In genomic region chr12:117921922-117922777, GRCh38 we compare ENCODE assay signal across 30 cellular contexts. TPM values are rescaled to one million over a fixed set of nuclear protein-coding genes. Genes with fewer than 3 reads are reported as not detected.
"Had no signal": no experiment of that assay in that cellular context is flagged by ENCODE, and none has a peak within 500 bp of the region (broad histone marks: within the 10 kb centered on the region; RNA-seq: fewer than 3 reads in every experiment).

No MANE protein-coding gene starts in this region.

- H3K4me1 Mint-ChIP-seq: activated CD4-positive, alpha-beta T cell treated with anti-CD3 and anti-CD28 coated beads, Interleukin-2, amount 10 ng/mL, durations not matched to agents 24 days and 14 days; activated naive CD8-positive, alpha-beta T cell treated with anti-CD3 and anti-CD28 coated beads for 36 hours; activated T-helper 17 cell treated with anti-CD3 and anti-CD28 coated beads, Interleukin-2, amount 50 U/mL, for 72 hours had no signal

- H3K4me3 ChIP-seq: Peyer's patch, SJSA1 had no signal

- H3K4me1 ChIP-seq: Peyer's patch, SJSA1 had no signal

- H3K9me3 Mint-ChIP-seq: activated CD4-positive, alpha-beta T cell treated with anti-CD3 and anti-CD28 coated beads, Interleukin-2, amount 10 ng/mL, durations not matched to agents 24 days and 14 days; activated CD8-positive, alpha-beta T cell treated with anti-CD3 and anti-CD28 coated beads for 36 hours; activated naive CD8-positive, alpha-beta T cell treated with anti-CD3 and anti-CD28 coated beads for 36 hours; activated T-helper 17 cell treated with anti-CD3 and anti-CD28 coated beads, Interleukin-2, amount 50 U/mL, for 72 hours; T-helper 1 cell treated with Interleukin-12 subunit alpha and Interleukin-12 subunit beta and Interleukin-4 antibody, amounts not matched to agents 30 μg/mL and 1 μg/mL, for 36 hours; T-helper 2 cell treated with Interferon-gamma antibody and Interleukin-4, amounts not matched to agents 5 μg/mL and 100 μg/mL, for 36 hours had no signal

- FAIRE-seq: TTC549 had no signal

- H3K36me3 Mint-ChIP-seq: activated naive CD8-positive, alpha-beta T cell treated with anti-CD3 and anti-CD28 coated beads for 36 hours had no signal

- H3K36me3 ChIP-seq: brain microvascular endothelial cell, Peyer's patch, SJSA1 had no signal

- H3K4me3 Mint-ChIP-seq: activated CD4-positive, alpha-beta T cell treated with anti-CD3 and anti-CD28 coated beads, Interleukin-2, amount 10 ng/mL, durations not matched to agents 24 days and 14 days; activated CD8-positive, alpha-beta T cell treated with anti-CD3 and anti-CD28 coated beads for 36 hours; activated naive CD8-positive, alpha-beta T cell treated with anti-CD3 and anti-CD28 coated beads for 36 hours; activated T-cell treated with anti-CD3 and anti-CD28 coated beads, Interleukin-2, amount 50 U/mL, for 72 hours; activated T-helper 17 cell treated with anti-CD3 and anti-CD28 coated beads, Interleukin-2, amount 50 U/mL, for 72 hours; T-helper 1 cell treated with Interleukin-12 subunit alpha and Interleukin-12 subunit beta and Interleukin-4 antibody, amounts not matched to agents 30 μg/mL and 1 μg/mL, for 36 hours; T-helper 2 cell treated with Interferon-gamma antibody and Interleukin-4, amounts not matched to agents 5 μg/mL and 100 μg/mL, for 36 hours had no signal

- H3K27me3 ChIP-seq: brain microvascular endothelial cell, Peyer's patch, SJSA1 had no signal

- H3K27ac ChIP-seq: brain microvascular endothelial cell, Peyer's patch, SJSA1 had no signal

- ATAC-seq: activated CD8-positive, alpha-beta T cell treated with anti-CD3 and anti-CD28 coated beads for 36 hours; activated T-cell treated with anti-CD3 and anti-CD28 coated beads, Interleukin-2, amount 50 U/mL, for 72 hours; activated T-helper 17 cell treated with anti-CD3 and anti-CD28 coated beads, Interleukin-2, amount 50 U/mL, for 72 hours; PC-3 had no signal

- H3K27ac Mint-ChIP-seq: activated CD4-positive, alpha-beta T cell treated with anti-CD3 and anti-CD28 coated beads, Interleukin-2, amount 10 ng/mL, durations not matched to agents 24 days and 14 days; activated CD8-positive, alpha-beta T cell treated with anti-CD3 and anti-CD28 coated beads for 36 hours; activated naive CD8-positive, alpha-beta T cell treated with anti-CD3 and anti-CD28 coated beads for 36 hours; activated T-cell treated with anti-CD3 and anti-CD28 coated beads, Interleukin-2, amount 50 U/mL, for 72 hours; activated T-helper 17 cell treated with anti-CD3 and anti-CD28 coated beads, Interleukin-2, amount 50 U/mL, for 72 hours; T-helper 1 cell treated with Interleukin-12 subunit alpha and Interleukin-12 subunit beta and Interleukin-4 antibody, amounts not matched to agents 30 μg/mL and 1 μg/mL, for 36 hours; T-helper 2 cell treated with Interferon-gamma antibody and Interleukin-4, amounts not matched to agents 5 μg/mL and 100 μg/mL, for 36 hours had no signal

- H3K9ac ChIP-seq: SK-N-SH had no signal

- H3K9me3 ChIP-seq: Peyer's patch, SJSA1, SK-N-SH had no signal

- H3K4me2 ChIP-seq: SK-N-SH had no signal

- DNase-seq: activated CD4-positive, alpha-beta T cell treated with anti-CD3 and anti-CD28 coated beads, Interleukin-2, amount 10 ng/mL, durations not matched to agents 24 days and 14 days; activated CD4-positive, alpha-beta T cell treated with anti-CD3 and anti-CD28 coated beads, Interleukin-2, amount 50 U/mL, for 4 hours; activated CD8-positive, alpha-beta T cell treated with anti-CD3 and anti-CD28 coated beads for 36 hours; activated effector memory CD4-positive, alpha-beta T cell treated with anti-CD3 and anti-CD28 coated beads, Interleukin-2, amount 50 U/mL, for 16 hours; activated naive CD4-positive, alpha-beta T cell; activated naive CD4-positive, alpha-beta T cell treated with anti-CD3 and anti-CD28 coated beads, Interleukin-2, amount 50 U/mL, for 16 hours; activated naive CD8-positive, alpha-beta T cell treated with anti-CD3 and anti-CD28 coated beads for 36 hours; activated T-cell treated with anti-CD3 and anti-CD28 coated beads, Interleukin-2, amount 50 U/mL, for 1 hour; activated T-cell treated with anti-CD3 and anti-CD28 coated beads, Interleukin-2, amount 50 U/mL, for 72 hours; amniotic stem cell; aorta; brain microvascular endothelial cell; Karpas-422; NCI-H1105; NCI-H1417 treated with DMSO at 0.1 percent for 48 hours; NCI-H187 treated with DMSO at 0.1 percent for 48 hours; NCI-H2081; NCI-H226; NCI-H446 treated with DMSO at 0.1 percent for 48 hours; NCI-H524 treated with DMSO at 0.1 percent for 48 hours; PC-3; Peyer's patch; RPMI8226; SHP77 treated with DMSO at 0.1 percent for 48 hours; SK-N-SH had no signal

RNA-seq across cellular contexts. Expression of gene KSR2, which starts 46.6 kb away (rescaled TPM):
- total RNA-seq: activated naive CD8-positive, alpha-beta T cell treated with anti-CD3 and anti-CD28 coated beads for 36 hours; aorta had no signal
- polyA plus RNA-seq: aorta had no signal
